10 cellular contexts compared by ENCODE assay signal in the genomic region with DNA sequence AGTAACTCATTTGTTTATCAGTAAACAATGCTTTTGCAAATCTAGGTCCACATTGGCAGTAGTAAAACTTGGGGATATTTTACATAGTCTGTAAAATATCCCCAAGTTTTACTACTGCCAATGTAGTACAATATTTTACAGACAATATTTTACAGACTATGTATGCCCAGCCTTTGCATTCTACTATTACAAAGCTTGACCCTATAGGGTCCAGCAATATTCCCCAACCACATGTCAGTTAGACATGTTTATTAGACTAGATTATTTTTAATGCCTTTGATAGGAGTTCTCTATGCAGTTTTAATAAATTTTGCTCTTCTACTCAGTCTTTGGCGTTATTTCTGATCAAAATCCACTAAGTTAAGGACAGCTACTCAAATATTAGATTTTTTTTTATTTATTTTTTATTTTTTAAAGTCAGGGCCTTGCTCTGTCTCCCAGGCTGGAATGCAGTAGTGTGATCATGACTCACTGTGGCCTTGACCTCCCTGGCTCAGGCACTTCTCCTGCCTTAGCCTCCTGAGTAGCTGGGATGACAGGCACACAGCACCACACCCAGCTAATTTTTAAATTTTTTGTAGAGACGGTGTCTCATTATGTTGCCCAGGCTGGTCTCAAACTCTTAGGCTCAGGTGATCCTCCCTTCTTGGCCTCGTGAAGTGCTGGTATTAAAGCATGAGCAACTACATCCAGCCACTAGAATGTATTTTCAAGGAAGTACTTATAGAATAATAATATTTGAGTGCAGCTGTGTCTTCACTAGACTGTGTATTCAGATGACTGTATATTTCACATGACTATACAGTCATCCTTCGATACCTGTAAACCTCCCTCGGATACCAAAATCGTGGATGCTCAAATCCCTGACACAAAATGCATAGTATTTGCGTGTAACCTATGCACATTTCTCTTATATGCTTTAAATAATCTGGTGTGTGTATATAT. TPM values are rescaled to one million over a fixed set of nuclear protein-coding genes. Genes with fewer than 3 reads are reported as not detected.
DNase-seq lines count a peak whose midpoint lies in the region; ATAC-seq, FAIRE-seq and TF ChIP-seq lines count a peak whose summit lies in the region.
"Had no signal": no experiment of that assay in that cellular context is flagged by ENCODE, and none has a peak within 500 bp of the region (broad histone marks: within the 10 kb centered on the region; RNA-seq: fewer than 3 reads in every experiment).

No MANE protein-coding gene starts in this region.

- CTCF ChIA-PET in SK-N-SH (lab: Yijun Ruan, JAX): interaction anchor here (0.8 to 1.7 kb wide), 3 partner anchors 11 to 269 kb away, joined by 3 to 4 read pairs (median 4); no protein-coding TSS in a partner anchor

- no peak overlapping the region for H3K9ac ChIP-seq in SK-N-SH
- H3K9ac ChIP-seq in kidney (ENCODE audit: low read length in 2 of 2): no peak overlapping the region

- in situ Hi-C loops in Caki2 (cut with HindIII; ENCODE audit: low pct_unique_long_range_greater_than_20kb, low sequenced_read_pairs): no loop called here

- DNase-seq in Caki2 (ENCODE audit: low read depth): peak; percentile 88
- no peak for DNase-seq in SK-N-SH
- peak; percentile 91 for DNase-seq in fibroblast of mammary gland (ENCODE audit: low read depth)
- DNase-seq in osteoblast (ENCODE audit: insufficient read length, low spot score, missing footprints): peak; percentile 56
- DNase-seq in kidney: no peak
- DNase-seq: NCI-H1417 had no signal

- H3K4me1 ChIP-seq in SK-N-SH (ENCODE audit: control insufficient read depth in 1 of 2, insufficient read depth in 2 of 2, low read depth in 1 of 2, low read length in 1 of 2) (peaks cover 0 to 14% of the 10 kb centered on the region in 2 experiments; a peak in 2 of 4 replicates), osteoblast (ENCODE audit: insufficient read depth, low read length) (peaks cover 29% of the 10 kb centered on the region), kidney (ENCODE audit: control insufficient read depth in 1 of 2, insufficient read depth in 1 of 2, low read depth in 1 of 2, low read length in 2 of 2) (no peaks in the 10 kb centered on the region)

- H3K9me2 ChIP-seq in SK-N-SH: no peaks in the 10 kb centered on the region

- intact Hi-C loops in kidney (cut with DNase I): no loop called here

- peaks cover 93% of the 10 kb centered on the region for H3K79me2 ChIP-seq in SK-N-SH (ENCODE audit: insufficient read depth)
- peaks cover 86% of the 10 kb centered on the region for H3K79me2 ChIP-seq in osteoblast (ENCODE audit: insufficient read depth, low read length)

- H4K20me1 ChIP-seq in SK-N-SH (ENCODE audit: insufficient read depth) (peaks cover 9% of the 10 kb centered on the region; the same call in 1 of the 2 replicates), osteoblast (ENCODE audit: insufficient read depth, low read length) (peaks cover 8% of the 10 kb centered on the region)

- no peak overlapping the region for H2AFZ ChIP-seq in SK-N-SH (ENCODE audit: low read depth)
- no peak overlapping the region for H2AFZ ChIP-seq in osteoblast (ENCODE audit: low read length)

- H3K36me3 ChIP-seq in SK-N-SH (replicated peaks in 1 of 2; ENCODE audit: control insufficient read depth in 1 of 2, insufficient read depth in 2 of 2, low read length in 1 of 2): peaks cover 53 to 60% of the 10 kb centered on the region in 2 experiments
- H3K36me3 ChIP-seq in osteoblast (ENCODE audit: insufficient read depth, low read length): peaks cover 47% of the 10 kb centered on the region
- peaks cover 8 to 14% of the 10 kb centered on the region in 2 donors for H3K36me3 ChIP-seq in kidney (ENCODE audit: control insufficient read depth in 1 of 2, insufficient read depth in 2 of 2, low read length in 2 of 2)

- POLR2A ChIA-PET in SK-N-SH (lab: Yijun Ruan, JAX): interaction anchor here (1.0 kb wide), 1 partner anchor 14 kb away, joined by 3 read pairs; no protein-coding TSS in a partner anchor

- WGBS in SK-N-SH (ENCODE audit: low lambda C conversion rate): 83% methylated on average over 7 of the region's 7 CpGs

- H3F3A ChIP-seq in SK-N-SH (replicated peaks; ENCODE audit: insufficient read depth): peaks cover 29% of the 10 kb centered on the region

- peak overlapping the region; percentile 18 to 74; a peak in 3 of 4 replicates for H3K27ac ChIP-seq in SK-N-SH (ENCODE audit: low read depth in 2 of 2, low read length in 1 of 2)
- H3K27ac ChIP-seq in osteoblast (ENCODE audit: low read depth, low read length): peak overlapping the region; percentile 81
- H3K27ac ChIP-seq in kidney (ENCODE audit: low read depth in 2 of 2, low read length in 2 of 2): no peak overlapping the region
- H3K27ac ChIP-seq: C4-2B had no signal

- no peak for FAIRE-seq in kidney (lab: Jason Lieb, UNC)

- ATAC-seq in HG03159 (IDR thresholded peaks at IDR 0.05; ENCODE audit: unreplicated experiment) (no peak), HG03378 (IDR thresholded peaks at IDR 0.05; ENCODE audit: unreplicated experiment) (no peak), HG03095 (IDR thresholded peaks at IDR 0.05; ENCODE audit: unreplicated experiment) (no peak)

- H3K27me3 ChIP-seq in SK-N-SH (ENCODE audit: insufficient read depth) (no peaks in the 10 kb centered on the region), osteoblast (ENCODE audit: insufficient read depth, low read length) (no peaks in the 10 kb centered on the region)

- no peak for TF ChIP-seq EP300 in SK-N-SH (IDR thresholded peaks at IDR 0.05; ENCODE audit: borderline replicate concordance in 1 of 2, low read depth in 1 of 2, low read length in 1 of 2)

- TF ChIP-seq CTCF in SK-N-SH (IDR thresholded peaks at IDR 0.05) (no peak), fibroblast of mammary gland (conservative IDR thresholded peaks at IDR 0.05; ENCODE audit: control insufficient read depth, insufficient read depth, low read depth, low read length) (no peak), osteoblast (IDR thresholded peaks at IDR 0.05; ENCODE audit: extremely low read depth, low read depth, low read length) (no peak), kidney (IDR thresholded peaks at IDR 0.05; ENCODE audit: borderline replicate concordance, extremely low read depth, insufficient read depth) (no peak)

- no peak for TF ChIP-seq RAD21 in SK-N-SH (IDR thresholded peaks at IDR 0.05; ENCODE audit: low read length)

- H3K4me2 ChIP-seq in SK-N-SH (no peak overlapping the region; the same call in 1 of the 2 replicates), osteoblast (ENCODE audit: insufficient read depth, low read length) (no peak overlapping the region)

- no peaks in the 10 kb centered on the region for H3K9me3 ChIP-seq in SK-N-SH
- no peaks in the 10 kb centered on the region for H3K9me3 ChIP-seq in osteoblast (ENCODE audit: low read depth, low read length)
- H3K9me3 ChIP-seq in kidney (ENCODE audit: control insufficient read depth in 1 of 2, low read length in 2 of 2): no peaks in the 10 kb centered on the region

- no peak overlapping the region for H3K4me3 ChIP-seq in SK-N-SH (ENCODE audit: low read depth in 2 of 2, low read length in 1 of 2)
- no peak overlapping the region for H3K4me3 ChIP-seq in fibroblast of mammary gland (ENCODE audit: control insufficient read depth, low read depth, low read length)
- H3K4me3 ChIP-seq in osteoblast (ENCODE audit: insufficient read depth, low read length): no peak overlapping the region
- H3K4me3 ChIP-seq in kidney (ENCODE audit: low read length in 2 of 2): no peak overlapping the region

TF ChIP-seq in SK-N-SH, 30 proteins besides CTCF, POLR2A, EP300 and RAD21 (continues in another document):
- TF ChIP-seq SIN3A (IDR thresholded peaks at IDR 0.05; ENCODE audit: borderline replicate concordance, low read depth, low read length) (0 out of 2 replicates have a peak, but pooled peaks have one; percentile 20), POLR2AphosphoS5 (IDR thresholded peaks at IDR 0.05; ENCODE audit: low read depth, low read length) (no peak), MEF2A (IDR thresholded peaks at IDR 0.05; ENCODE audit: borderline replicate concordance, low read depth) (no peak), NRF1 (IDR thresholded peaks at IDR 0.05; ENCODE audit: low read depth, low read length) (no peak), ELF1 (IDR thresholded peaks at IDR 0.05) (no peak), RFX5 (IDR thresholded peaks at IDR 0.05; ENCODE audit: low read length) (no peak), TCF12 (IDR thresholded peaks at IDR 0.05) (0 out of 2 replicates have a peak, but pooled peaks have one; percentile 8), FOSL2 (IDR thresholded peaks at IDR 0.05; ENCODE audit: borderline replicate concordance, low read depth) (peak; percentile 63; the same call in 1 of the 2 replicates), GABPA (IDR thresholded peaks at IDR 0.05; ENCODE audit: low read depth) (no peak), MXI1 (IDR thresholded peaks at IDR 0.05; ENCODE audit: low read depth, low read length) (no peak)
- TF ChIP-seq, protein P1, sequence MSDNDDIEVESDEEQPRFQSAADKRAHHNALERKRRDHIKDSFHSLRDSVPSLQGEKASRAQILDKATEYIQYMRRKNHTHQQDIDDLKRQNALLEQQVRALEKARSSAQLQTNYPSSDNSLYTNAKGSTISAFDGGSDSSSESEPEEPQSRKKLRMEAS (IDR thresholded peaks at IDR 0.05; ENCODE audit: low read depth): 0 out of 2 replicates have a peak, but pooled peaks have one; percentile 31
- TF ChIP-seq, protein P2, sequence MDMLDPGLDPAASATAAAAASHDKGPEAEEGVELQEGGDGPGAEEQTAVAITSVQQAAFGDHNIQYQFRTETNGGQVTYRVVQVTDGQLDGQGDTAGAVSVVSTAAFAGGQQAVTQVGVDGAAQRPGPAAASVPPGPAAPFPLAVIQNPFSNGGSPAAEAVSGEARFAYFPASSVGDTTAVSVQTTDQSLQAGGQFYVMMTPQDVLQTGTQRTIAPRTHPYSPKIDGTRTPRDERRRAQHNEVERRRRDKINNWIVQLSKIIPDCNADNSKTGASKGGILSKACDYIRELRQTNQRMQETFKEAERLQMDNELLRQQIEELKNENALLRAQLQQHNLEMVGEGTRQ (IDR thresholded peaks at IDR 0.05; ENCODE audit: borderline replicate concordance, low read depth, low read length): no peak

RNA-seq across cellular contexts. Expression of a gene that starts 19.8 kb away (rescaled TPM):
- 9.0 and 11.1 TPM in 2 replicates for total RNA-seq in Caki2 (2014; rRNA removed; shearing (Covaris generic); ENCODE audit: low replicate concordance)
- polyA plus RNA-seq in SK-N-SH (2012; rRNA removed) (4.4 and 5.5 TPM in 2 replicates), kidney (ENCODE audit: insufficient read depth, low read depth, low replicate concordance) (9.4 TPM)
- polyA plus RNA-seq in SK-N-SH (2012; cell fraction: cytosol; rRNA removed): 6.7 and 8.4 TPM in 2 replicates
- 2.4 and 5.8 TPM in 2 replicates for polyA plus RNA-seq in SK-N-SH (2012; cell fraction: nucleus; rRNA removed)
- total RNA-seq in osteoblast (53.2 and 58.0 TPM in 2 replicates), kidney (47.6 TPM)

RNA-seq across cellular contexts. Expression of a gene that starts 19.9 kb away (rescaled TPM):
- total RNA-seq in Caki2 (2014; rRNA removed; shearing (Covaris generic); ENCODE audit: low replicate concordance): 6.5 and 10.5 TPM in 2 replicates
- 1.3 and 1.9 TPM in 2 replicates for polyA plus RNA-seq in SK-N-SH (2012; rRNA removed)
- 2.1 and 2.9 TPM in 2 replicates for polyA plus RNA-seq in SK-N-SH (2012; cell fraction: cytosol; rRNA removed)
- 1.0 and 2.8 TPM in 2 replicates for polyA plus RNA-seq in SK-N-SH (2012; cell fraction: nucleus; rRNA removed)
- 12.7 and 15.0 TPM in 2 replicates for total RNA-seq in osteoblast
- total RNA-seq in kidney: 26.8 TPM
- polyA plus RNA-seq in kidney (ENCODE audit: insufficient read depth, low read depth, low replicate concordance): 4.1 TPM

Comparison
In these comparisons a context has a peak if more than half of its experiments do, and no peak if none do; other contexts are left out.
1. DNase-seq: peak in Caki2 (single experiment), fibroblast of mammary gland (single experiment) and osteoblast (single experiment); none in SK-N-SH (single experiment) and kidney (single experiment).
2. H3K27ac ChIP-seq: peak in SK-N-SH (2 of 2) and osteoblast (single experiment); none in kidney (0 of 2).